In the genomic region with DNA sequence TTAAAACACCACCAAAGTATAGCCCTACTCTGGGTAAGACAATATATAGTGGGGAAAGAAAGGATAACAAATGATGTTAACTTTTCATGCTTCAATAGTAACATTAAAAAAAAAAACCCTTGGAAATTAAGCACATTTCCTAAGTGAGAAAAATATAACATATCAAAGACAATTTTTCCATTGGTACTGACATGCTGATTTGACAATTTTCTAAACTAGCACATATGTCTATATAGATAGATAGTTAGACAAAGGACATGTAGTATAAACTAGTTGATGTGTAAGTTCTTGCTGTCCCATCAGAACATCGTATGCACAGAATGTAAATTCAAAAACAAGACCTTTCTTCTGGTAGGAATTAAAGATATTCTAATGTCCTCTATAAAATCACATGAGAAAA, we compare ENCODE assay signal across 39 cellular contexts. TPM values are rescaled to one million over a fixed set of nuclear protein-coding genes. Genes with fewer than 3 reads are reported as not detected.
"Had no signal": no experiment of that assay in that cellular context is flagged by ENCODE, and none has a peak within 500 bp of the region (broad histone marks: within the 10 kb centered on the region; RNA-seq: fewer than 3 reads in every experiment).

No MANE protein-coding gene starts in this region.

- DNase-seq: Kasumi-1, MG63, MM.1S, MV-4-11, NCI-H1048, NCI-H1092, NCI-H1092 treated with DMSO at 0.1 percent for 48 hours, NCI-H1105, NCI-H1105 treated with DMSO at 0.1 percent for 48 hours, NCI-H1417, NCI-H1417 treated with DMSO at 0.1 percent for 48 hours, NCI-H1436, NCI-H1436 treated with DMSO at 0.1 percent for 48 hours, NCI-H146, NCI-H1694, NCI-H1694 treated with DMSO at 0.1 percent for 48 hours, NCI-H187, NCI-H187 treated with DMSO at 0.1 percent for 48 hours, NCI-H1930, NCI-H2029, NCI-H2029 treated with DMSO at 0.1 percent for 48 hours, NCI-H2081, NCI-H2081 treated with DMSO at 0.1 percent for 48 hours, NCI-H2107, NCI-H2171, NCI-H2171 treated with DMSO at 0.1 percent for 48 hours, NCI-H2227 treated with DMSO at 0.1 percent for 48 hours, NCI-H226, NCI-H345, NCI-H446, NCI-H446 treated with DMSO at 0.1 percent for 48 hours, NCI-H510A, NCI-H510A treated with DMSO at 0.1 percent for 48 hours, NCI-H524, NCI-H524 treated with DMSO at 0.1 percent for 48 hours, NCI-H526 had no signal

- H3K4me3 ChIP-seq: MG63 had no signal

- H3K36me3 ChIP-seq: MG63 had no signal

- H3K9me3 ChIP-seq: MG63 had no signal

RNA-seq across cellular contexts. Expression of gene ETNPPL, which starts 47.2 kb away (rescaled TPM):
- total RNA-seq: M059J, MCF 10A, NCI-H460 had no signal
